In the genomic region with DNA sequence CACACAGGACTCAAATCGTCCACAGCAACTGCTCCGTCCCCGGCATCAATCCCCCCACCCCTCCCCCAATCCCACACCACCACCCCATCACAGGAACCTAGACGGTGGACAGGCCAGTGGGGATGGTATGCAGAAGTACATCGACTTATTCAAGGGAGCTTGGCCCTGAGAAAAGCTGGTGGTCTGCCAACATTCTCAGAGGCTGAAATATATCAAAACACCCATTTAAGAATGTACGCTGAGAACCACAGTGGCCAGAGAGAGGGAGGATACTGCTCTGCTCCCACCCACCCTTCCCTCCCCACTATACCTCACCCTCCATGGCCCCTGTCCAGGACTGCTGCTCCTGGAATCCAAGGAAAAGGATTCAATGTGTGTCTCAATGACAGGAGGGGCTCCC, we compare ENCODE assay signal across 14 cellular contexts. TPM values are rescaled to one million over a fixed set of nuclear protein-coding genes. Genes with fewer than 3 reads are reported as not detected.
DNase-seq lines count a peak whose midpoint lies in the region; ATAC-seq and TF ChIP-seq lines count a peak whose summit lies in the region.
"Had no signal": no experiment of that assay in that cellular context is flagged by ENCODE, and none has a peak within 500 bp of the region (broad histone marks: within the 10 kb centered on the region; RNA-seq: fewer than 3 reads in every experiment).

No MANE protein-coding gene starts in this region.

- no peaks in the 10 kb centered on the region for H3K36me3 ChIP-seq in sigmoid colon
- H3K36me3 ChIP-seq in effector memory CD4-positive, alpha-beta T cell (ENCODE audit: control insufficient read depth, insufficient read depth, low read length): no peaks in the 10 kb centered on the region
- H3K36me3 ChIP-seq: HAP-1 had no signal

- H3K4me1 Mint-ChIP-seq in CD14-positive monocyte (peaks cover 91% of the 10 kb centered on the region), T-helper 17 cell (peaks cover 29% of the 10 kb centered on the region)

- no peak for TF ChIP-seq EP300 in sigmoid colon (IDR thresholded peaks at IDR 0.05)

- H3K9me3 ChIP-seq in T-helper 17 cell (ENCODE audit: control insufficient read depth, low read length, poor library complexity, severe bottlenecking) (no peaks in the 10 kb centered on the region), sigmoid colon (no peaks in the 10 kb centered on the region)
- H3K9me3 ChIP-seq in effector memory CD4-positive, alpha-beta T cell (ENCODE audit: control insufficient read depth, low read length): no peaks in the 10 kb centered on the region
- H3K9me3 ChIP-seq: HAP-1 had no signal

- peak overlapping the region in 5 of 7 donors; percentile 98 to 100 (median 99) for H3K27ac Mint-ChIP-seq in CD14-positive monocyte
- no peak overlapping the region for H3K27ac Mint-ChIP-seq in T-helper 17 cell

- intact Hi-C loops in CD14-positive monocyte (cut with micrococcal nuclease): loop anchor here (1.0 to 2.0 kb wide), 2 partner anchors 8 to 13 kb away; a partner anchor contains a TSS
- intact Hi-C loops in sigmoid colon (cut with DNase I): no loop called here

- no peaks in the 10 kb centered on the region for H3K27me3 ChIP-seq in sigmoid colon
- no peaks in the 10 kb centered on the region for H3K27me3 ChIP-seq in effector memory CD4-positive, alpha-beta T cell (replicated peaks; ENCODE audit: control insufficient read depth, insufficient read depth, low read length, poor library complexity, severe bottlenecking)

- peaks cover 11 to 27% of the 10 kb centered on the region in 2 donors for H3K36me3 Mint-ChIP-seq in CD14-positive monocyte
- H3K36me3 Mint-ChIP-seq in T-helper 17 cell (ENCODE audit: low read depth): peaks cover 5% of the 10 kb centered on the region
- H3K36me3 Mint-ChIP-seq: brain had no signal

- H3K4me1 ChIP-seq in sigmoid colon: peaks cover 0 to 28% (median 19%) of the 10 kb centered on the region in 4 donors
- H3K4me1 ChIP-seq in effector memory CD4-positive, alpha-beta T cell (ENCODE audit: control insufficient read depth, insufficient read depth, low read length, poor library complexity, severe bottlenecking): peaks cover 41% of the 10 kb centered on the region

- no peak for TF ChIP-seq CTCF in CD14-positive monocyte (IDR thresholded peaks at IDR 0.05)
- no peak for TF ChIP-seq CTCF in fibroblast of pulmonary artery (IDR thresholded peaks at IDR 0.05; ENCODE audit: low read length, missing control alignments)
- TF ChIP-seq CTCF in sigmoid colon (IDR thresholded peaks at IDR 0.05): no peak

- no peak overlapping the region for H3K4me3 ChIP-seq in fibroblast of pulmonary artery (replicated peaks; ENCODE audit: low read depth, low read length)
- H3K4me3 ChIP-seq in sigmoid colon: no peak overlapping the region
- no peak overlapping the region for H3K4me3 ChIP-seq in effector memory CD4-positive, alpha-beta T cell (ENCODE audit: insufficient read depth, low read depth, low read length, poor library complexity, severe bottlenecking)
- H3K4me3 ChIP-seq: HAP-1 had no signal

- no peak for ATAC-seq in T-helper 17 cell
- no peak for ATAC-seq in HG03139 (IDR thresholded peaks at IDR 0.05; ENCODE audit: unreplicated experiment)

- WGBS in sigmoid colon, 2 donors: 83 to 90% methylated on average over 6 of the region's 6 CpGs

- no peak for TF ChIP-seq POLR2A in sigmoid colon (IDR thresholded peaks at IDR 0.05)

- peak overlapping the region in 1 of 2 donors; percentile 73 for H3K4me3 Mint-ChIP-seq in CD14-positive monocyte
- peak overlapping the region; percentile 7 for H3K4me3 Mint-ChIP-seq in T-helper 17 cell

- no peak for DNase-seq in CD14-positive monocyte (ENCODE audit: low spot score)
- DNase-seq in T-helper 17 cell: no peak
- peak; percentile 84 for DNase-seq in fibroblast of pulmonary artery (ENCODE audit: low read depth)
- DNase-seq in sigmoid colon: no peak
- no peak for DNase-seq in retina
- no peak for DNase-seq in NCI-H2227 (lab: John Stamatoyannopoulos, UW; ENCODE audit: unreplicated experiment)
- DNase-seq in effector memory CD4-positive, alpha-beta T cell: no peak
- DNase-seq: activated CD4-positive, CD25-positive, alpha-beta regulatory T cell; NCI-H1417 treated with DMSO at 0.1 percent for 48 hours; posterior cingulate gyrus; T-helper 2 cell had no signal

- peak overlapping the region in 3 of 4 donors; percentile 69 to 70 (median 70) for H3K27ac ChIP-seq in sigmoid colon
- no peak overlapping the region for H3K27ac ChIP-seq in effector memory CD4-positive, alpha-beta T cell (ENCODE audit: insufficient read depth, low read length, poor library complexity, severe bottlenecking)

- peaks cover 0 to 3% (median 0%) of the 10 kb centered on the region in 7 donors for H3K9me3 Mint-ChIP-seq in CD14-positive monocyte
- H3K9me3 Mint-ChIP-seq: brain had no signal

- H3K27me3 Mint-ChIP-seq in CD14-positive monocyte (ENCODE audit: low read depth in 3 of 3): peaks cover 0 to 9% (median 0%) of the 10 kb centered on the region in 3 donors
- no peaks in the 10 kb centered on the region for H3K27me3 Mint-ChIP-seq in T-helper 17 cell

RNA-seq across cellular contexts. Expression of a gene that starts 12.4 kb away (rescaled TPM):
- polyA plus RNA-seq in CD14-positive monocyte (100 to 1,000 TPM in 1 of 2 donors, 10 to 100 TPM in 1; 91.4 to 122 TPM), sigmoid colon (10 to 100 TPM; 20.4 to 31.4 (median 26.4) TPM)
- total RNA-seq in T-helper 17 cell (100 to 1,000 TPM; 219 to 288 TPM), sigmoid colon (10 to 100 TPM; 46.4 to 66.5 (median 64.8) TPM)
